8 cellular contexts compared by ENCODE assay signal in the genomic region with DNA sequence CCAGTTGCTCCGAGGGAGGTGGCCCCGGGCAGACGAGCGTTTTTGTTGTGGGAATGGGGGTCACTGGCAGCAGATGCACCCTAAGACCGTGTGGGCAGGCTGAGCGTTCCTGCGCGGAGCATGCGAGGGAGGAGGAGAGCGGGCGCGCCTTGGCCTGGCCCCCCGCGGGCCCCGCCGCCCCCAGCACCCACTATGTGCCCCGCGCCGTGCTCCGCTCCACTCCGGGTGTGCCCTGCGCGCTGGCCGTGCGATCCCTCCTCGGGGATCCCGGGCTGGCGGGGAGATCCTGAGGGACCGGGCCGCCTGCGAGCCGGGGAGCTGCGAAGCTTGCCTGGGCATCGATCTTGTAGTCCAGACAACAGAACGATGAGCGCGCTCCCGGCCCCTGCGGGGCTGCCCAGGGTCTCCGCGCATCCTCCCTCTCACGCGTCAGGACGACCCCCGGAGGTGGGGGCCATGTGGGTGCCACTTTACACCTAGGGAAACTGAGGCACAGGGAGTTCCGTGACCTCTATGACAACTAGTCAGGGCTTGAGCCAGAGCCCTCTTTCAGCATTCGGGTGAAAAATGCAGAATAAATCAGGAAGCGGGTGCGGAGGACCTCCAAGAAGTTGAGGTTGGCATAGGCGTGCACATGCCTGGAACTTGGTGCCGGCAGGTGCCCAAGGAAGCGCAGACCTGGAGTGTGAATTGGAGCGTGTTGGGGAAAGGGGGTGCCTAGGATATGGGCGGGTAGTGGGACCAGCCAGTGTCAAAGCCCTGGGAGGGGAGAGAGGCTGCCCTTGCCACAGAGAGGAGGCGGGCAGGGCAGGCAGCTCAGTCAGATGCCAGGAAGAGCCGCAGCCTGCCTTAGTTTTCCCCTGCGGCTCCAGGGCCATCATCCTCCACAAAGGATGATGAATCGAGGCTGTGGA. TPM values are rescaled to one million over a fixed set of nuclear protein-coding genes. Genes with fewer than 3 reads are reported as not detected.
DNase-seq lines count a peak whose midpoint lies in the region; ATAC-seq, FAIRE-seq and TF ChIP-seq lines count a peak whose summit lies in the region.

No MANE protein-coding gene starts in this region.

- intact Hi-C loops in dorsolateral prefrontal cortex (cut with DNase I): loop anchor here (2.0 to 5.0 kb wide), 5 partner anchors 43 to 243 kb away; no protein-coding TSS in a partner anchor

- ATAC-seq in GM18858 (IDR thresholded peaks at IDR 0.05; ENCODE audit: unreplicated experiment) (no peak), GM18505 (IDR thresholded peaks at IDR 0.05; ENCODE audit: unreplicated experiment) (no peak)

- H3K79me2 ChIP-seq in OCI-LY1 (ENCODE audit: insufficient read depth, low read length): no peaks in the 10 kb centered on the region

- H2AFZ ChIP-seq in OCI-LY1 (ENCODE audit: low read length): peak overlapping the region; percentile 67; the same call in 1 of the 2 replicates

- H3K27me3 ChIP-seq in OCI-LY1 (ENCODE audit: insufficient read depth, low read length) (peaks cover 4% of the 10 kb centered on the region; the same call in 1 of the 2 replicates), dorsolateral prefrontal cortex (no peaks in the 10 kb centered on the region), mononuclear cell (ENCODE audit: insufficient read depth, low read length) (no peaks in the 10 kb centered on the region)

- H3K9me2 ChIP-seq in OCI-LY1 (ENCODE audit: low read depth, low read length): no peaks in the 10 kb centered on the region

- H3K4me2 ChIP-seq in OCI-LY1 (ENCODE audit: low read length): peak overlapping the region; percentile 92

- no peaks in the 10 kb centered on the region for H3F3A ChIP-seq in OCI-LY1 (ENCODE audit: insufficient read depth, low read length)

- no peak overlapping the region for H3K27ac ChIP-seq in OCI-LY1 (ENCODE audit: low read depth, low read length, poor library complexity, severe bottlenecking)
- peak overlapping the region; percentile 89 to 100 (median 98) for H3K27ac ChIP-seq in dorsolateral prefrontal cortex

- H4K20me1 ChIP-seq in OCI-LY1 (ENCODE audit: insufficient read depth, low read length): no peaks in the 10 kb centered on the region

- no peaks in the 10 kb centered on the region for H3K9me3 ChIP-seq in OCI-LY1 (ENCODE audit: low read length)
- no peaks in the 10 kb centered on the region for H3K9me3 ChIP-seq in mononuclear cell (ENCODE audit: low read depth, low read length)

- DNase-seq in NCI-H82 (lab: John Stamatoyannopoulos, UW): peak; percentile 35
- DNase-seq in NCI-H82 treated with DMSO at 0.1 percent for 48 hours (lab: John Stamatoyannopoulos, UW; ENCODE audit: unreplicated experiment): no peak
- DNase-seq in dorsolateral prefrontal cortex: peak in 6 of 10 donors; percentile 16 to 61 (median 38)
- DNase-seq in urothelium cell line (ENCODE audit: low spot score): peak; percentile 25

- FAIRE-seq in urothelium cell line (lab: Jason Lieb, UNC): no peak

- H3K4me3 ChIP-seq in OCI-LY1 (ENCODE audit: low read depth, low read length, poor library complexity, severe bottlenecking) (peak overlapping the region; percentile 74), dorsolateral prefrontal cortex (peak overlapping the region; percentile 59 to 95 (median 86)), mononuclear cell (ENCODE audit: low read length) (peak overlapping the region; percentile 79)

- no peak for TF ChIP-seq POLR2A in GM18505 (IDR thresholded peaks at IDR 0.05; ENCODE audit: borderline replicate concordance, extremely low read depth, insufficient read depth, insufficient read length)

- H3K9ac ChIP-seq in OCI-LY1 (ENCODE audit: low read length): peak overlapping the region; percentile 81

- peaks cover 22% of the 10 kb centered on the region for H3K4me1 ChIP-seq in OCI-LY1 (ENCODE audit: insufficient read depth, low read length, severe bottlenecking)
- peaks cover 41% of the 10 kb centered on the region for H3K4me1 ChIP-seq in mononuclear cell (ENCODE audit: insufficient read depth, low read length)

- H3K36me3 ChIP-seq in OCI-LY1 (ENCODE audit: insufficient read depth, low read length): no peaks in the 10 kb centered on the region

- TF ChIP-seq CTCF in OCI-LY1 (IDR thresholded peaks at IDR 0.05; ENCODE audit: low read length) (no peak), dorsolateral prefrontal cortex (IDR thresholded peaks at IDR 0.05 in 54 of 56, conservative IDR thresholded peaks at IDR 0.05 in 2 of 56; ENCODE audit: low read depth in 1 of 56, partially characterized antibody in 56 of 56) (no peak)

RNA-seq across cellular contexts. Expression of gene KMT5B, which starts 1.3 kb away (rescaled TPM):
- total RNA-seq in dorsolateral prefrontal cortex: 10 to 100 TPM; 44.6 to 73.3 (median 57.5) TPM
- 20.0 TPM for total RNA-seq in mononuclear cell

RNA-seq across cellular contexts. Expression of gene C11orf24, which starts 57.3 kb away (rescaled TPM):
- total RNA-seq in dorsolateral prefrontal cortex (10 to 100 TPM; 12.6 to 56.0 (median 23.3) TPM), mononuclear cell (4.4 TPM)
